11 cellular contexts compared by ENCODE assay signal in the genomic region with DNA sequence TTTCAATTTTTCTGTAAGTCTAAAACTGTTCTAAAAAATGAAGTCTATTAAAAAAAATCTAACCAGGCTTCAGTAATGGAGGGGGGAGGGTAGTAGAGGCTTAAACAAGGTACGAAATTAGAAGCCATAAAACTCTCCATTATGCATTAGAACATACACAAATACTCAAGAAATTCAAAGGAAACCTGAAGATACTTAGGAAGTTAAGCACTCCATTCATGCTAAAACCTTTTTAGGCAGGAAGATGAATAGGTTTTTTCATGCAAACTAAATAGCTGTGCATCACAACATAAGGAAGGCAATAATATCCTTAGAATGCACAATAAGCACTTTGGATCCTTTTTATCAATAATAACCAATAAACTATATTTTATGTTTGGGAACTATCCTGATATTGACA. TPM values are rescaled to one million over a fixed set of nuclear protein-coding genes. Genes with fewer than 3 reads are reported as not detected.
A peak's percentile ranks its signal among the peaks of the same experiment; 100 is the strongest.
DNase-seq lines count a peak whose midpoint lies in the region; TF ChIP-seq lines count a peak whose summit lies in the region.
"Had no signal": no experiment of that assay in that cellular context is flagged by ENCODE, and none has a peak within 500 bp of the region (broad histone marks: within the 10 kb centered on the region; RNA-seq: fewer than 3 reads in every experiment).

No MANE protein-coding gene starts in this region.

- peaks cover 17% of the 10 kb centered on the region for H3K4me1 ChIP-seq in skeletal muscle satellite cell (ENCODE audit: control insufficient read depth, insufficient read depth, low read length)

- no peaks in the 10 kb centered on the region for H3K27me3 Mint-ChIP-seq in activated CD4-positive, alpha-beta T cell treated with anti-CD3 and anti-CD28 coated beads, Interleukin-2, amount 10 ng/mL, durations not matched to agents 7 days and 5 days

- H3K27me3 ChIP-seq in skeletal muscle satellite cell (ENCODE audit: control insufficient read depth, insufficient read depth, low read length): no peaks in the 10 kb centered on the region
- H3K27me3 ChIP-seq: stomach had no signal

- DNase-seq in activated CD4-positive, alpha-beta T cell treated with anti-CD3 and anti-CD28 coated beads, Interleukin-2, amount 10 ng/mL, durations not matched to agents 7 days and 5 days: no peak
- no peak for DNase-seq in activated CD4-positive, alpha-beta T cell treated with anti-CD3 and anti-CD28 coated beads for 48 hours
- DNase-seq in SK-N-MC (ENCODE audit: low read depth, low spot score) (no peak), epithelial cell of proximal tubule (ENCODE audit: low read depth) (no peak), lower leg skin (ENCODE audit: low spot score in 2 of 2) (no peak), RWPE1 (ENCODE audit: low spot score) (no peak)
- no peak for DNase-seq in activated effector memory CD4-positive, alpha-beta T cell treated with Interleukin-2 at 50 U/mL for 16 hours
- DNase-seq: activated CD4-positive, CD25-positive, alpha-beta regulatory T cell; NCI-H2171; stomach had no signal

- TF ChIP-seq CTCF in epithelial cell of proximal tubule (conservative IDR thresholded peaks at IDR 0.05; ENCODE audit: low read depth, low read length) (no peak), lower leg skin (IDR thresholded peaks at IDR 0.05) (no peak), RWPE1 (conservative IDR thresholded peaks at IDR 0.05; ENCODE audit: low read depth) (no peak)

- H3K36me3 ChIP-seq in SK-N-MC (ENCODE audit: insufficient read depth, low read length) (0 out of 2 replicates have a peak, but pooled peaks cover 3% of the 10 kb centered on the region), skeletal muscle satellite cell (ENCODE audit: insufficient read depth, low read length) (peaks cover 3% of the 10 kb centered on the region)
- H3K36me3 ChIP-seq: stomach had no signal

- H3K36me3 Mint-ChIP-seq in activated CD4-positive, alpha-beta T cell treated with anti-CD3 and anti-CD28 coated beads, Interleukin-2, amount 10 ng/mL, durations not matched to agents 7 days and 5 days (ENCODE audit: low read depth): peaks cover 21% of the 10 kb centered on the region

- no peak for TF ChIP-seq POLR2A in lower leg skin (IDR thresholded peaks at IDR 0.05)

- CTCF ChIA-PET in activated CD4-positive, alpha-beta T cell treated with anti-CD3 and anti-CD28 coated beads, Interleukin-2, amount 10 ng/mL, durations not matched to agents 7 days and 5 days (lab: Charles Lee): no interaction called here
- CTCF ChIA-PET in RWPE1 (lab: Yijun Ruan, JAX): no interaction called here

- H3K27ac ChIP-seq in SK-N-MC: 0 out of 2 replicates have a peak overlapping the region, but pooled peaks have one; percentile 5
- H3K27ac ChIP-seq in RWPE1: no peak overlapping the region

- H3K4me1 Mint-ChIP-seq in activated CD4-positive, alpha-beta T cell treated with anti-CD3 and anti-CD28 coated beads, Interleukin-2, amount 10 ng/mL, durations not matched to agents 7 days and 5 days: peaks cover 31% of the 10 kb centered on the region

- H3K27ac Mint-ChIP-seq in activated CD4-positive, alpha-beta T cell treated with anti-CD3 and anti-CD28 coated beads, Interleukin-2, amount 10 ng/mL, durations not matched to agents 7 days and 5 days: no peak overlapping the region

- peak overlapping the region; percentile 86 for H3K4me3 Mint-ChIP-seq in activated CD4-positive, alpha-beta T cell treated with anti-CD3 and anti-CD28 coated beads, Interleukin-2, amount 10 ng/mL, durations not matched to agents 7 days and 5 days

- POLR2A ChIA-PET in activated CD4-positive, alpha-beta T cell treated with anti-CD3 and anti-CD28 coated beads, Interleukin-2, amount 10 ng/mL, durations not matched to agents 7 days and 5 days (lab: Charles Lee): no interaction called here
- POLR2A ChIA-PET in RWPE1 (lab: Yijun Ruan, JAX; ENCODE audit: low non-redundant PET): no interaction called here

- intact Hi-C loops in lower leg skin (cut with DNase I; ENCODE audit: low total_unique reads): no loop called here

- peak overlapping the region; percentile 85 for H3K4me2 ChIP-seq in skeletal muscle satellite cell (ENCODE audit: low read length)

- H3K4me3 ChIP-seq in SK-N-MC (peak overlapping the region; percentile 96), epithelial cell of proximal tubule (ENCODE audit: low read depth, low read length) (peak overlapping the region; percentile 92), skeletal muscle satellite cell (ENCODE audit: low read length) (peak overlapping the region; percentile 90), lower leg skin (ENCODE audit: low read depth, poor library complexity, severe bottlenecking) (no peak overlapping the region)

- H3K9ac ChIP-seq in SK-N-MC (ENCODE audit: insufficient read length) (peak overlapping the region; percentile 93), skeletal muscle satellite cell (ENCODE audit: low read depth, low read length) (peak overlapping the region; percentile 94)

- H3K9me3 ChIP-seq in SK-N-MC (ENCODE audit: low read depth, low read length) (no peaks in the 10 kb centered on the region), skeletal muscle satellite cell (replicated peaks; ENCODE audit: low read length) (no peaks in the 10 kb centered on the region)
- H3K9me3 ChIP-seq: stomach had no signal

- whole genome bisulfite sequencing in lower leg skin, 2 donors: 42 to 60% methylated on average over 1 of the region's 1 CpG

- H3K9me3 Mint-ChIP-seq in activated CD4-positive, alpha-beta T cell treated with anti-CD3 and anti-CD28 coated beads, Interleukin-2, amount 10 ng/mL, durations not matched to agents 7 days and 5 days: no peaks in the 10 kb centered on the region

RNA-seq across cellular contexts. Expression of a gene that starts 2.4 kb away (rescaled TPM):
- total RNA-seq in activated CD4-positive, alpha-beta T cell treated with anti-CD3 and anti-CD28 coated beads, Interleukin-2, amount 10 ng/mL, durations not matched to agents 7 days and 5 days: 10 to 100 TPM; 82.1 to 83.8 TPM
- total RNA-seq in epithelial cell of proximal tubule (71.4 and 158 TPM in 2 replicates), lower leg skin (100 to 1,000 TPM; 119 to 178 (median 151) TPM)
- total RNA-seq in skeletal muscle satellite cell (2012; rRNA removed): 91.5 and 108 TPM in 2 replicates

RNA-seq across cellular contexts. Expression of a gene that starts 29.2 kb away (rescaled TPM):
- 10 to 100 TPM; 50.5 to 50.9 TPM for total RNA-seq in activated CD4-positive, alpha-beta T cell treated with anti-CD3 and anti-CD28 coated beads, Interleukin-2, amount 10 ng/mL, durations not matched to agents 7 days and 5 days
- 49.4 and 50.5 TPM in 2 replicates for total RNA-seq in epithelial cell of proximal tubule
- 14.4 and 15.9 TPM in 2 replicates for total RNA-seq in skeletal muscle satellite cell (2012; rRNA removed)
- total RNA-seq in lower leg skin: 10 to 100 TPM; 15.2 to 26.4 (median 21.0) TPM
